In the genomic region with DNA sequence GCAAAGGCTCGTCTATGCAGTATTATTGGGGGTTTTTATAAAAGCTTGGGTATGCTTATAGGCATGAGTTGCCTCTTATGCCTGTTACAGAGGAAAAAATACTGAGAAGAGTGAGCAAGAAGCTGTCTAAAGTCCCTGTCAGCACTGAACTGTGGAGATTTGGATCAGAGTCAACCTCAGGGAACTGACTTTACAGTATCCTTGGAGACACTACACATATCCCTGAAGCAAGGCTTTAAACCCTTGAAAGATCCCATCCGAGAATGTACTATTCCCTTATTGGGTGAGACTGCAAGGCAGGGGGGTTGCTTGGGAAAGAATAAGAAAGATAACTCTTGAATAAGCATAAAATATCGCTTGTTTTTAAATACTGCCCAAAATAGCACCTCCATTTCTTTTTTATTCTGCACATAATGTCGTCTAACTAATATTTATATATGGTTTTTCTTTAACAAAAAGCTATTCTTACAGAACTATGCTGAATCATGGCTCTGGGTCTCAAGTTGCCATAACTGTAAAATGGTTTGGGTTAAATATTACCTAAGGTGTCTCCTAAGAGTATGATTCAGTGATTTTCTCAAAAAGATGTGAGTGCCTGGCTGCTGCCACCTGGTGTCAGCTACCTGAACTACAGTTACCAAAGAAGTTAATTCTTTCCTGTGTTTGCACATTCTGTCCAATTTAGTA, we compare ENCODE assay signal across 8 cellular contexts.
DNase-seq lines count a peak whose midpoint lies in the region; ATAC-seq and TF ChIP-seq lines count a peak whose summit lies in the region.

No MANE protein-coding gene starts in this region.

- WGBS in mesendoderm (ENCODE audit: extremely low coverage, insufficient coverage, low lambda C conversion rate), result no CpG with 5 or more reads among the region's 4 CpGs

- H3K79me1 ChIP-seq in mesendoderm (ENCODE audit: low read length), result no peaks in the 10 kb centered on the region

- no peak overlapping the region for H3K27ac ChIP-seq in PC-9
- H3K27ac ChIP-seq in colonic mucosa, result no peak overlapping the region
- no peak overlapping the region for H3K27ac ChIP-seq in mesendoderm (ENCODE audit: low read depth, low read length)

- TF ChIP-seq CTCF in PC-9 (conservative IDR thresholded peaks at IDR 0.05) (peak; percentile 94), colonic mucosa (IDR thresholded peaks at IDR 0.05) (peak; percentile 75)

- no peak overlapping the region for H3K23ac ChIP-seq in mesendoderm (ENCODE audit: low read length)

- H4K5ac ChIP-seq in mesendoderm (ENCODE audit: low read length), result no peak overlapping the region

- H3F3A ChIP-seq in PC-9 (ENCODE audit: insufficient read depth, low read depth), result no peaks in the 10 kb centered on the region

- no peaks in the 10 kb centered on the region for H4K20me1 ChIP-seq in PC-9 (ENCODE audit: insufficient read depth)

- H3K9ac ChIP-seq in colonic mucosa (ENCODE audit: low read depth in 2 of 2, low read length in 2 of 2) (no peak overlapping the region), mesendoderm (ENCODE audit: low read length) (no peak overlapping the region)

- H3K18ac ChIP-seq in mesendoderm (ENCODE audit: low read length), result no peak overlapping the region

- intact Hi-C loops in PC-9 (cut with micrococcal nuclease; ENCODE audit: unreplicated experiment) (loop anchor here (1.0 to 2.0 kb wide), 2 partner anchors 166 to 728 kb away; no protein-coding TSS in a partner anchor), colonic mucosa (cut with DNase I) (no loop called here)

- BruUV-seq in PC-9 (replicated peaks; lab: Mats Ljungman, UMichigan), result no TSS peak

- H3K56ac ChIP-seq in mesendoderm (ENCODE audit: low read length), result no peak overlapping the region

- H3K4me3 ChIP-seq in PC-9 (no peak overlapping the region), colonic mucosa (no peak overlapping the region), mesendoderm (ENCODE audit: low read length) (no peak overlapping the region)

- no peaks in the 10 kb centered on the region for H3K9me2 ChIP-seq in PC-9 (ENCODE audit: insufficient read depth)

- H2BK120ac ChIP-seq in mesendoderm (ENCODE audit: low read depth, low read length), result no peak overlapping the region

- no peak overlapping the region for H2BK15ac ChIP-seq in mesendoderm (replicated peaks; ENCODE audit: low read depth)

- H3K36me3 ChIP-seq in PC-9 (ENCODE audit: low read depth) (no peaks in the 10 kb centered on the region), colonic mucosa (no peaks in the 10 kb centered on the region), mesendoderm (ENCODE audit: control insufficient read depth, insufficient read depth, low read length) (no peaks in the 10 kb centered on the region)

- no peak overlapping the region for H3K4me2 ChIP-seq in PC-9
- H3K4me2 ChIP-seq in mesendoderm (ENCODE audit: low read length), result no peak overlapping the region

- H3K79me2 ChIP-seq in PC-9 (ENCODE audit: low read depth), result no peaks in the 10 kb centered on the region
- H3K79me2 ChIP-seq in mesendoderm (ENCODE audit: control insufficient read depth, insufficient read depth, low read length), result no peaks in the 10 kb centered on the region

- no peaks in the 10 kb centered on the region for H3K27me3 ChIP-seq in PC-9 (ENCODE audit: insufficient read depth, low read depth)
- H3K27me3 ChIP-seq in colonic mucosa, result no peaks in the 10 kb centered on the region
- H3K27me3 ChIP-seq in mesendoderm (ENCODE audit: insufficient read depth, low read length, poor library complexity), result no peaks in the 10 kb centered on the region

- no peak overlapping the region for H3K4ac ChIP-seq in mesendoderm (ENCODE audit: low read depth, low read length)

- POLR2A ChIA-PET in PC-9 (lab: Charles Lee; ENCODE audit: unreplicated experiment), result no interaction called here

- peak; percentile 62 for ATAC-seq in GM19324 (IDR thresholded peaks at IDR 0.05; ENCODE audit: low FRiP score, unreplicated experiment)
- peak; percentile 91 for ATAC-seq in HG03159 (IDR thresholded peaks at IDR 0.05; ENCODE audit: unreplicated experiment)

- DNase-seq in NCI-H1092 treated with DMSO at 0.1 percent for 48 hours (lab: John Stamatoyannopoulos, UW) (peak; percentile 15), NCI-H1092 (lab: John Stamatoyannopoulos, UW) (no peak), PC-9 (peak in 1 of 2 experiments; percentile 15), colonic mucosa (peak; percentile 64), mesendoderm (peak; percentile 36), NCI-H1930 (lab: John Stamatoyannopoulos, UW) (no peak)

- H3K9me3 ChIP-seq in PC-9 (ENCODE audit: insufficient read depth, low read depth), result no peaks in the 10 kb centered on the region
- no peaks in the 10 kb centered on the region for H3K9me3 ChIP-seq in colonic mucosa

- H3K4me1 ChIP-seq in PC-9 (replicated peaks; ENCODE audit: insufficient read depth), result no peaks in the 10 kb centered on the region
- H3K4me1 ChIP-seq in colonic mucosa, result no peaks in the 10 kb centered on the region
- H3K4me1 ChIP-seq in mesendoderm (ENCODE audit: control insufficient read depth, low read depth, low read length), result no peaks in the 10 kb centered on the region

- H2AK5ac ChIP-seq in mesendoderm (ENCODE audit: low read length), result no peak overlapping the region

- no peak overlapping the region for H2AFZ ChIP-seq in PC-9

- H2BK5ac ChIP-seq in mesendoderm (ENCODE audit: low read length), result no peak overlapping the region

- H4K8ac ChIP-seq in mesendoderm (ENCODE audit: low read depth, low read length), result no peak overlapping the region

- CTCF ChIA-PET in PC-9 (lab: Charles Lee), result no interaction called here

Comparison
In these comparisons a context has a peak if more than half of its experiments do, and no peak if none do; other contexts are left out.
1. DNase-seq: peak in NCI-H1092 treated with DMSO at 0.1 percent for 48 hours (single experiment), colonic mucosa (single experiment) and mesendoderm (single experiment); none in NCI-H1092 (single experiment) and NCI-H1930 (0 of 2).